ENCODE assay signal across 8 cellular contexts in genomic region chr11:31340903-31341572, GRCh38. TPM values are rescaled to one million over a fixed set of nuclear protein-coding genes. Genes with fewer than 3 reads are reported as not detected.
A peak's percentile ranks its signal among the peaks of the same experiment; 100 is the strongest.
DNase-seq lines count a peak whose midpoint lies in the region; ATAC-seq and TF ChIP-seq lines count a peak whose summit lies in the region.

No MANE protein-coding gene starts in this region.

- H3K27ac Mint-ChIP-seq in natural killer cell: no peak overlapping the region
- no peak overlapping the region for H3K27ac Mint-ChIP-seq in natural killer cell treated with Interleukin-12 subunit alpha and Interleukin-12 subunit beta and Interleukin-15 and Interleukin-18, amount 100 ng/mL, for 72 hours
- H3K27ac Mint-ChIP-seq in activated T-helper 1 cell treated with anti-CD3 and anti-CD28 coated beads, Interleukin-12 subunit alpha, Interleukin-12 subunit beta, Interleukin-2, Interleukin-4 antibody, amounts not matched to agents 30 ng/mL and 10 ng/mL and 1 ng/mL, durations not matched to agents 14 hours and 24 hours and 36 hours: no peak overlapping the region

- no peaks in the 10 kb centered on the region for H3K36me3 Mint-ChIP-seq in natural killer cell
- no peaks in the 10 kb centered on the region for H3K36me3 Mint-ChIP-seq in natural killer cell treated with Interleukin-12 subunit alpha and Interleukin-12 subunit beta and Interleukin-15 and Interleukin-18, amount 100 ng/mL, for 72 hours
- no peaks in the 10 kb centered on the region for H3K36me3 Mint-ChIP-seq in activated T-helper 1 cell treated with anti-CD3 and anti-CD28 coated beads, Interleukin-12 subunit alpha, Interleukin-12 subunit beta, Interleukin-2, Interleukin-4 antibody, amounts not matched to agents 30 ng/mL and 10 ng/mL and 1 ng/mL, durations not matched to agents 14 hours and 24 hours and 36 hours (ENCODE audit: low read depth)

- H3K4me1 Mint-ChIP-seq in natural killer cell: no peaks in the 10 kb centered on the region
- no peaks in the 10 kb centered on the region for H3K4me1 Mint-ChIP-seq in natural killer cell treated with Interleukin-12 subunit alpha and Interleukin-12 subunit beta and Interleukin-15 and Interleukin-18, amount 100 ng/mL, for 72 hours (ENCODE audit: low read depth in 2 of 2)
- H3K4me1 Mint-ChIP-seq in activated T-helper 1 cell treated with anti-CD3 and anti-CD28 coated beads, Interleukin-12 subunit alpha, Interleukin-12 subunit beta, Interleukin-2, Interleukin-4 antibody, amounts not matched to agents 30 ng/mL and 10 ng/mL and 1 ng/mL, durations not matched to agents 14 hours and 24 hours and 36 hours (ENCODE audit: low read depth): no peaks in the 10 kb centered on the region

- H3K4me3 ChIP-seq in astrocyte of the cerebellum (ENCODE audit: low read depth, low read length): no peak overlapping the region

- H3K27me3 Mint-ChIP-seq in natural killer cell (ENCODE audit: low read depth in 2 of 2): peaks cover 6 to 44% of the 10 kb centered on the region in 2 donors
- peaks cover 24 to 32% of the 10 kb centered on the region in 2 donors for H3K27me3 Mint-ChIP-seq in natural killer cell treated with Interleukin-12 subunit alpha and Interleukin-12 subunit beta and Interleukin-15 and Interleukin-18, amount 100 ng/mL, for 72 hours
- peaks cover 2% of the 10 kb centered on the region for H3K27me3 Mint-ChIP-seq in activated T-helper 1 cell treated with anti-CD3 and anti-CD28 coated beads, Interleukin-12 subunit alpha, Interleukin-12 subunit beta, Interleukin-2, Interleukin-4 antibody, amounts not matched to agents 30 ng/mL and 10 ng/mL and 1 ng/mL, durations not matched to agents 14 hours and 24 hours and 36 hours (ENCODE audit: insufficient read depth)

- no peak for DNase-seq in natural killer cell
- DNase-seq in natural killer cell treated with Interleukin-12 subunit alpha and Interleukin-12 subunit beta and Interleukin-15 and Interleukin-18, amount 100 ng/mL, for 72 hours (ENCODE audit: low spot score): no peak
- peak; percentile 2 for DNase-seq in astrocyte of the cerebellum (ENCODE audit: low read depth)
- peak; percentile 42 to 53 for DNase-seq in lung microvascular endothelial cell (ENCODE audit: low read depth in 2 of 2)
- DNase-seq in occipital lobe (lab: John Stamatoyannopoulos, UW): no peak
- no peak for DNase-seq in activated gamma-delta T cell treated with Interleukin-2 at 50 U/mL for 16 hours
- no peak for DNase-seq in activated T-helper 1 cell treated with anti-CD3 and anti-CD28 coated beads, Interleukin-12 subunit alpha, Interleukin-12 subunit beta, Interleukin-2, Interleukin-4 antibody, amounts not matched to agents 30 ng/mL and 10 ng/mL and 1 ng/mL, durations not matched to agents 14 hours and 24 hours and 36 hours (ENCODE audit: low spot score)

- no peaks in the 10 kb centered on the region for H3K9me3 Mint-ChIP-seq in natural killer cell
- no peaks in the 10 kb centered on the region for H3K9me3 Mint-ChIP-seq in natural killer cell treated with Interleukin-12 subunit alpha and Interleukin-12 subunit beta and Interleukin-15 and Interleukin-18, amount 100 ng/mL, for 72 hours
- H3K9me3 Mint-ChIP-seq in activated T-helper 1 cell treated with anti-CD3 and anti-CD28 coated beads, Interleukin-12 subunit alpha, Interleukin-12 subunit beta, Interleukin-2, Interleukin-4 antibody, amounts not matched to agents 30 ng/mL and 10 ng/mL and 1 ng/mL, durations not matched to agents 14 hours and 24 hours and 36 hours: no peaks in the 10 kb centered on the region

- in situ Hi-C loops in astrocyte of the cerebellum (cut with HindIII; ENCODE audit: low sequenced_read_pairs): no loop called here

- intact Hi-C loops in natural killer cell (cut with micrococcal nuclease): no loop called here
- intact Hi-C loops in activated T-helper 1 cell treated with anti-CD3 and anti-CD28 coated beads, Interleukin-12 subunit alpha, Interleukin-12 subunit beta, Interleukin-2, Interleukin-4 antibody, amounts not matched to agents 30 ng/mL and 10 ng/mL and 1 ng/mL, durations not matched to agents 14 hours and 24 hours and 36 hours (cut with micrococcal nuclease): no loop called here

- ATAC-seq in natural killer cell: no peak
- no peak for ATAC-seq in natural killer cell treated with Interleukin-12 subunit alpha and Interleukin-12 subunit beta and Interleukin-15 and Interleukin-18, amount 100 ng/mL, for 72 hours

- no peak overlapping the region for H3K4me3 Mint-ChIP-seq in natural killer cell
- no peak overlapping the region for H3K4me3 Mint-ChIP-seq in natural killer cell treated with Interleukin-12 subunit alpha and Interleukin-12 subunit beta and Interleukin-15 and Interleukin-18, amount 100 ng/mL, for 72 hours
- no peak overlapping the region for H3K4me3 Mint-ChIP-seq in activated T-helper 1 cell treated with anti-CD3 and anti-CD28 coated beads, Interleukin-12 subunit alpha, Interleukin-12 subunit beta, Interleukin-2, Interleukin-4 antibody, amounts not matched to agents 30 ng/mL and 10 ng/mL and 1 ng/mL, durations not matched to agents 14 hours and 24 hours and 36 hours

- TF ChIP-seq CTCF in natural killer cell (IDR thresholded peaks at IDR 0.05) (peak; percentile 27), LNCAP (IDR thresholded peaks at IDR 0.05) (peak; percentile 79), astrocyte of the cerebellum (IDR thresholded peaks at IDR 0.05; ENCODE audit: low read depth, low read length, missing control alignments) (peak; percentile 60)

RNA-seq across cellular contexts. Expression of gene DCDC1, which starts 28.5 kb away (rescaled TPM):
- not detected for total RNA-seq in natural killer cell
- total RNA-seq in natural killer cell treated with Interleukin-12 subunit alpha and Interleukin-12 subunit beta and Interleukin-15 and Interleukin-18, amount 100 ng/mL, for 72 hours: under 1 TPM in 1 of 2 donors, not detected in 1; 0.14 TPM
- under 0.01 TPM in 1 of 2 replicates, not detected in the other for total RNA-seq in lung microvascular endothelial cell
- 1.2 TPM for total RNA-seq in occipital lobe
- total RNA-seq in activated T-helper 1 cell treated with anti-CD3 and anti-CD28 coated beads, Interleukin-12 subunit alpha, Interleukin-12 subunit beta, Interleukin-2, Interleukin-4 antibody, amounts not matched to agents 30 ng/mL and 10 ng/mL and 1 ng/mL, durations not matched to agents 14 hours and 24 hours and 36 hours: not detected in 2 replicates

RNA-seq across cellular contexts. Expression of gene DNAJC24, which starts 28.6 kb away (rescaled TPM):
- total RNA-seq in natural killer cell: 10 to 100 TPM; 14.9 to 22.7 (median 18.6) TPM
- 10 to 100 TPM; 16.7 to 16.8 TPM for total RNA-seq in natural killer cell treated with Interleukin-12 subunit alpha and Interleukin-12 subunit beta and Interleukin-15 and Interleukin-18, amount 100 ng/mL, for 72 hours
- total RNA-seq in lung microvascular endothelial cell: 7.6 and 8.5 TPM in 2 replicates
- 22.3 TPM for total RNA-seq in occipital lobe
- total RNA-seq in activated T-helper 1 cell treated with anti-CD3 and anti-CD28 coated beads, Interleukin-12 subunit alpha, Interleukin-12 subunit beta, Interleukin-2, Interleukin-4 antibody, amounts not matched to agents 30 ng/mL and 10 ng/mL and 1 ng/mL, durations not matched to agents 14 hours and 24 hours and 36 hours: 15.8 and 20.6 TPM in 2 replicates

Comparison
In these comparisons a context has a peak if more than half of its experiments do, and no peak if none do; other contexts are left out.
1. DNase-seq: peak in astrocyte of the cerebellum (single experiment) and lung microvascular endothelial cell (2 of 2); none in natural killer cell (single experiment), natural killer cell treated with Interleukin-12 subunit alpha and Interleukin-12 subunit beta and Interleukin-15 and Interleukin-18, amount 100 ng/mL, for 72 hours (single experiment), occipital lobe (single experiment), activated gamma-delta T cell treated with Interleukin-2 at 50 U/mL for 16 hours (single experiment) and activated T-helper 1 cell treated with anti-CD3 and anti-CD28 coated beads, Interleukin-12 subunit alpha, Interleukin-12 subunit beta, Interleukin-2, Interleukin-4 antibody, amounts not matched to agents 30 ng/mL and 10 ng/mL and 1 ng/mL, durations not matched to agents 14 hours and 24 hours and 36 hours (single experiment).
2. CTCF ChIP-seq: peak in every context shown above with its lines; median percentile 79 in LNCAP; 60 in astrocyte of the cerebellum; 27 in natural killer cell.